1 cellular context compared by ENCODE assay signal in genomic region chr17:28902819-28903545, GRCh38.
TF ChIP-seq lines count a peak whose summit lies in the region.

DHRS13 (minus strand) TSS chr17:28903079; CDS start chr17:28902944, 135 bp downstream.

TF ChIP-seq in HEK293, 187 proteins besides CTCF, POLR2A, EP300 and RAD21 (continued from another document):
- TF ChIP-seq REST (tag by site-specific recombination; IDR thresholded peaks at IDR 0.05): 0 out of 2 replicates have a peak, but pooled peaks have one; percentile 16
- TF ChIP-seq ZNF214 (tag by site-specific recombination; IDR thresholded peaks at IDR 0.05; ENCODE audit: borderline replicate concordance): no peak
- 0 out of 2 replicates have a peak, but pooled peaks have one; percentile 49 for TF ChIP-seq INSM2 (tag by site-specific recombination; IDR thresholded peaks at IDR 0.05)
- TF ChIP-seq ZNF350 (tag by site-specific recombination; IDR thresholded peaks at IDR 0.05): no peak
- no peak for TF ChIP-seq ZNF341 (tag by site-specific recombination; IDR thresholded peaks at IDR 0.05; ENCODE audit: low read depth)
- TF ChIP-seq MEIS1 (CRISPR knock-in tag; IDR thresholded peaks at IDR 0.05; ENCODE audit: borderline replicate concordance): 0 out of 2 replicates have a peak, but pooled peaks have one; percentile 34
- TF ChIP-seq ZNF248 (tag by site-specific recombination; IDR thresholded peaks at IDR 0.05): no peak
- no peak for TF ChIP-seq ZNF202 (tag by site-specific recombination; IDR thresholded peaks at IDR 0.05; ENCODE audit: borderline replicate concordance)
- no peak for TF ChIP-seq ZNF223 (tag by site-specific recombination; IDR thresholded peaks at IDR 0.05)
- TF ChIP-seq ZBTB6 (tag by site-specific recombination; IDR thresholded peaks at IDR 0.05): no peak
- no peak for TF ChIP-seq MZF1 (tag by site-specific recombination; IDR thresholded peaks at IDR 0.05; ENCODE audit: borderline replicate concordance)
- TF ChIP-seq ZNF394 (tag by site-specific recombination; IDR thresholded peaks at IDR 0.05; ENCODE audit: borderline replicate concordance): no peak; the same call in 1 of the 2 replicates
- no peak for TF ChIP-seq REPIN1 (tag by site-specific recombination; IDR thresholded peaks at IDR 0.05; ENCODE audit: low read depth)
- TF ChIP-seq KLF9 (tag by site-specific recombination; IDR thresholded peaks at IDR 0.05; ENCODE audit: low read depth): peak; percentile 96
- TF ChIP-seq KLF8 (tag by site-specific recombination; IDR thresholded peaks at IDR 0.05): peak; percentile 81
- TF ChIP-seq ZFP3 (tag by site-specific recombination; IDR thresholded peaks at IDR 0.05; ENCODE audit: low read depth): no peak
- TF ChIP-seq YY1 (tag by site-specific recombination; IDR thresholded peaks at IDR 0.05): peak; percentile 57; the same call in 1 of the 2 replicates
- no peak for TF ChIP-seq ZNF221 (tag by site-specific recombination; IDR thresholded peaks at IDR 0.05; ENCODE audit: borderline replicate concordance)
- TF ChIP-seq ZNF585B (tag by site-specific recombination; IDR thresholded peaks at IDR 0.05): no peak
- TF ChIP-seq SCRT1 (tag by site-specific recombination; IDR thresholded peaks at IDR 0.05; ENCODE audit: borderline replicate concordance): no peak
- no peak for TF ChIP-seq ZNF677 (tag by site-specific recombination; IDR thresholded peaks at IDR 0.05)
- no peak; the same call in 1 of the 2 replicates for TF ChIP-seq PRDM4 (tag by site-specific recombination; IDR thresholded peaks at IDR 0.05)
- TF ChIP-seq ZNF239 (tag by site-specific recombination; IDR thresholded peaks at IDR 0.05): no peak
- TF ChIP-seq ZNF704 (tag by site-specific recombination; IDR thresholded peaks at IDR 0.05): no peak
- TF ChIP-seq SP3 (tag by site-specific recombination; IDR thresholded peaks at IDR 0.05): peak; percentile 60
- TF ChIP-seq IKZF3 (tag by site-specific recombination; IDR thresholded peaks at IDR 0.05): peak; percentile 72
- no peak for TF ChIP-seq ZNF146 (tag by site-specific recombination; IDR thresholded peaks at IDR 0.05)
- TF ChIP-seq WT1 (tag by site-specific recombination; IDR thresholded peaks at IDR 0.05): no peak
- TF ChIP-seq ZFP69B (tag by site-specific recombination; IDR thresholded peaks at IDR 0.05): peak; percentile 57; the same call in 1 of the 2 replicates
- TF ChIP-seq ZBTB8A (tag by site-specific recombination; IDR thresholded peaks at IDR 0.05): peak; percentile 95
- TF ChIP-seq ZNF354C (tag by site-specific recombination; IDR thresholded peaks at IDR 0.05; ENCODE audit: borderline replicate concordance, low read depth): no peak
- TF ChIP-seq MYNN (tag by site-specific recombination; IDR thresholded peaks at IDR 0.05; ENCODE audit: borderline replicate concordance): no peak
- no peak for TF ChIP-seq ZNF701 (tag by site-specific recombination; IDR thresholded peaks at IDR 0.05)
- TF ChIP-seq ZNF623 (tag by site-specific recombination; IDR thresholded peaks at IDR 0.05): no peak; the same call in 1 of the 2 replicates
- TF ChIP-seq ZNF157 (tag by site-specific recombination; IDR thresholded peaks at IDR 0.05): no peak
- TF ChIP-seq GLI2 (tag by site-specific recombination; IDR thresholded peaks at IDR 0.05; ENCODE audit: borderline replicate concordance, low read depth): no peak
- TF ChIP-seq ZNF580 (tag by site-specific recombination; IDR thresholded peaks at IDR 0.05): peak; percentile 53; the same call in 1 of the 2 replicates
- TF ChIP-seq ZNF660 (tag by site-specific recombination; IDR thresholded peaks at IDR 0.05): peak; percentile 97
